In the genomic region with DNA sequence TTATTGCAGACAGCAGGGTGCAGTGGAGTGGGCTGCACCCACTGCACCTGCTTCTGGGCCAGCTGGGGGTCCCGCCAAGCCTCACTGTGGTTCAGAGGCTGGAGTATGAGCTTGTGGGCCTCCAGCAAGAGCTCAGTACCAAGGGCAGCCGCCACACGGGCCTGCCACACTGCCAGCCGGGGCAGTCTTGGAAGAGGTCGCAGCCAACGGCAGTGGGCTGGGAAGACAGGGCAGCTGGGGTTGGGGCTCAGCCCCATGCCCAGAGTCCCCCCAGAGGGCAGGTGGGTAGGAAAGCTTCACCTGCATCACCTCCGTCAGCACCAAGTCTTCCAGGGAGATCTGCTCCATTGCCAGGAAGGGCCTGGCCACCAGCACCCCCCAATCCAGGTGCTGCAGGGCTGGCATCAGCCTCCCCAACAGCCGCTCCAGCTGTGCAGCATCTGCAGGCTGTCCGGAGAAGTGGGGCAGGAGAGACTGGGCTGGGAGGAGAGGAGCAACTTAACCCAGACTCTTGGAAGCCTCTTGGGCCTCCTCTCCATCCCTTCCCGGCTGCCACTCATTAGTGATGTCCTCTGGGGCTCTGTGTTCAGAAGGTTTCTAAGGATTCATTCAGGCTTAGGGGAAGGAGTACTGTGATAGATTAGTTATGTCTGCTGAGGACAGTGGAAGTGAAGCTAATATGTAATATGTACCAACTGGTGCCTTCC, we compare ENCODE assay signal across 14 cellular contexts. TPM values are rescaled to one million over a fixed set of nuclear protein-coding genes. Genes with fewer than 3 reads are reported as not detected.
DNase-seq lines count a peak whose midpoint lies in the region; ATAC-seq and TF ChIP-seq lines count a peak whose summit lies in the region.
"Had no signal": no experiment of that assay in that cellular context is flagged by ENCODE, and none has a peak within 500 bp of the region (broad histone marks: within the 10 kb centered on the region; RNA-seq: fewer than 3 reads in every experiment).

No MANE protein-coding gene starts in this region.

- H3K4me1 Mint-ChIP-seq in endothelial cell (ENCODE audit: unreplicated experiment), result peaks cover 40% of the 10 kb centered on the region

- H3K9me3 ChIP-seq in BLaER1, result peaks cover 8% of the 10 kb centered on the region; the same call in 1 of the 2 replicates
- H3K9me3 ChIP-seq in HEK293 (ENCODE audit: control insufficient read depth, insufficient read depth, low read depth, low read length), result no peaks in the 10 kb centered on the region

- peaks cover 7% of the 10 kb centered on the region for H3K36me3 Mint-ChIP-seq in endothelial cell (ENCODE audit: low read depth, unreplicated experiment)

- peaks cover 18% of the 10 kb centered on the region for H3K4me1 ChIP-seq in BLaER1
- H3K4me1 ChIP-seq in HEK293 (ENCODE audit: control insufficient read depth, insufficient read depth, low read length), result no peaks in the 10 kb centered on the region

- H3K27ac ChIP-seq in BLaER1, result no peak overlapping the region
- no peak overlapping the region for H3K27ac ChIP-seq in HEK293 (ENCODE audit: extremely low read depth, low read depth, low read length)
- H3K27ac ChIP-seq: BLaER1 treated with 17β-estradiol and CSF1 and Interleukin-3, amounts not matched to agents 10 nM and 100 nM had no signal

- H3K27me3 Mint-ChIP-seq in endothelial cell (ENCODE audit: unreplicated experiment), result peaks cover 18% of the 10 kb centered on the region
- H3K27me3 Mint-ChIP-seq: IgD-negative memory B cell had no signal

- POLR2A ChIA-PET in HEK293 (lab: Yijun Ruan, JAX), result no interaction called here

- H3K36me3 ChIP-seq in BLaER1 (no peaks in the 10 kb centered on the region), HEK293 (ENCODE audit: control insufficient read depth in 2 of 2, insufficient read depth in 1 of 2, low read length in 2 of 2) (no peaks in the 10 kb centered on the region)
- H3K36me3 ChIP-seq: BLaER1 treated with 17β-estradiol and CSF1 and Interleukin-3, amounts not matched to agents 10 nM and 100 nM had no signal

- H3K9me3 Mint-ChIP-seq in endothelial cell (ENCODE audit: unreplicated experiment), result no peaks in the 10 kb centered on the region
- H3K9me3 Mint-ChIP-seq: IgD-negative memory B cell had no signal

- H3K4me3 Mint-ChIP-seq in endothelial cell (ENCODE audit: unreplicated experiment), result peak overlapping the region; percentile 26
- H3K4me3 Mint-ChIP-seq: IgD-negative memory B cell had no signal

- no peak overlapping the region for H3K27ac Mint-ChIP-seq in endothelial cell (ENCODE audit: unreplicated experiment)

- H3K4me2 ChIP-seq in BLaER1, result 0 out of 2 replicates have a peak overlapping the region, but pooled peaks have one; percentile 62

- H3K4me3 ChIP-seq in BLaER1 (no peak overlapping the region), HEK293 (ENCODE audit: low read depth, low read length) (no peak overlapping the region)
- H3K4me3 ChIP-seq: BLaER1 treated with 17β-estradiol and CSF1 and Interleukin-3, amounts not matched to agents 10 nM and 100 nM had no signal

- no peak overlapping the region for H3K9ac ChIP-seq in BLaER1

- TF ChIP-seq CTCF in HEK293 (tag by site-specific recombination; IDR thresholded peaks at IDR 0.05), result no peak
- no peak for TF ChIP-seq CTCF in endothelial cell (IDR thresholded peaks at IDR 0.05; ENCODE audit: unreplicated experiment)

- ATAC-seq in GM21529 (IDR thresholded peaks at IDR 0.05; ENCODE audit: unreplicated experiment), result no peak

- CTCF ChIA-PET in HEK293 (lab: Yijun Ruan, JAX), result interaction anchor here (0.7 kb wide), 1 partner anchor 22 kb away, joined by 3 read pairs; no protein-coding TSS in a partner anchor

- H4K20me1 ChIP-seq in BLaER1, result no peaks in the 10 kb centered on the region
- H4K20me1 ChIP-seq: BLaER1 treated with 17β-estradiol and CSF1 and Interleukin-3, amounts not matched to agents 10 nM and 100 nM had no signal

- no peaks in the 10 kb centered on the region for H3K27me3 ChIP-seq in BLaER1
- H3K27me3 ChIP-seq: BLaER1 treated with 17β-estradiol and CSF1 and Interleukin-3, amounts not matched to agents 10 nM and 100 nM had no signal

- DNase-seq in endothelial cell (ENCODE audit: low spot score) (no peak), glomerular visceral epithelial cell (ENCODE audit: extremely low spot score) (no peak), NCI-H2029 treated with DMSO at 0.1 percent for 48 hours (lab: John Stamatoyannopoulos, UW) (no peak)
- DNase-seq: DND-41, NCI-H187, NCI-H526 treated with DMSO at 0.1 percent for 48 hours, SIG-M5 had no signal

TF ChIP-seq in HEK293, 187 proteins besides CTCF, POLR2A, EP300 and RAD21 (continues in another document):
- TF ChIP-seq SCRT2 (tag by site-specific recombination; IDR thresholded peaks at IDR 0.05), result no peak
- TF ChIP-seq SP2 (tag by site-specific recombination; IDR thresholded peaks at IDR 0.05), result no peak
- TF ChIP-seq ZNF677 (tag by site-specific recombination; IDR thresholded peaks at IDR 0.05), result no peak
- no peak for TF ChIP-seq ZNF248 (tag by site-specific recombination; IDR thresholded peaks at IDR 0.05)
- peak; percentile 67 for TF ChIP-seq ZBTB17 (tag by site-specific recombination; IDR thresholded peaks at IDR 0.05)
- TF ChIP-seq, protein P1, sequence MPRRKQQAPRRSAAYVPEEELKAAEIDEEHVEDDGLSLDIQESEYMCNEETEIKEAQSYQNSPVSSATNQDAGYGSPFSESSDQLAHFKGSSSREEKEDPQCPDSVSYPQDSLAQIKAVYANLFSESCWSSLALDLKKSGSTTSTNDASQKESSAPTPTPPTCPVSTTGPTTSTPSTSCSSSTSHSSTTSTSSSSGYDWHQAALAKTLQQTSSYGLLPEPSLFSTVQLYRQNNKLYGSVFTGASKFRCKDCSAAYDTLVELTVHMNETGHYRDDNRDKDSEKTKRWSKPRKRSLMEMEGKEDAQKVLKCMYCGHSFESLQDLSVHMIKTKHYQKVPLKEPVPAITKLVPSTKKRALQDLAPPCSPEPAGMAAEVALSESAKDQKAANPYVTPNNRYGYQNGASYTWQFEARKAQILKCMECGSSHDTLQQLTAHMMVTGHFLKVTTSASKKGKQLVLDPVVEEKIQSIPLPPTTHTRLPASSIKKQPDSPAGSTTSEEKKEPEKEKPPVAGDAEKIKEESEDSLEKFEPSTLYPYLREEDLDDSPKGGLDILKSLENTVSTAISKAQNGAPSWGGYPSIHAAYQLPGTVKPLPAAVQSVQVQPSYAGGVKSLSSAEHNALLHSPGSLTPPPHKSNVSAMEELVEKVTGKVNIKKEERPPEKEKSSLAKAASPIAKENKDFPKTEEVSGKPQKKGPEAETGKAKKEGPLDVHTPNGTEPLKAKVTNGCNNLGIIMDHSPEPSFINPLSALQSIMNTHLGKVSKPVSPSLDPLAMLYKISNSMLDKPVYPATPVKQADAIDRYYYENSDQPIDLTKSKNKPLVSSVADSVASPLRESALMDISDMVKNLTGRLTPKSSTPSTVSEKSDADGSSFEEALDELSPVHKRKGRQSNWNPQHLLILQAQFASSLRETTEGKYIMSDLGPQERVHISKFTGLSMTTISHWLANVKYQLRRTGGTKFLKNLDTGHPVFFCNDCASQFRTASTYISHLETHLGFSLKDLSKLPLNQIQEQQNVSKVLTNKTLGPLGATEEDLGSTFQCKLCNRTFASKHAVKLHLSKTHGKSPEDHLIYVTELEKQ (tag by site-specific recombination; IDR thresholded peaks at IDR 0.05; ENCODE audit: borderline replicate concordance), result no peak
- TF ChIP-seq, protein P2, sequence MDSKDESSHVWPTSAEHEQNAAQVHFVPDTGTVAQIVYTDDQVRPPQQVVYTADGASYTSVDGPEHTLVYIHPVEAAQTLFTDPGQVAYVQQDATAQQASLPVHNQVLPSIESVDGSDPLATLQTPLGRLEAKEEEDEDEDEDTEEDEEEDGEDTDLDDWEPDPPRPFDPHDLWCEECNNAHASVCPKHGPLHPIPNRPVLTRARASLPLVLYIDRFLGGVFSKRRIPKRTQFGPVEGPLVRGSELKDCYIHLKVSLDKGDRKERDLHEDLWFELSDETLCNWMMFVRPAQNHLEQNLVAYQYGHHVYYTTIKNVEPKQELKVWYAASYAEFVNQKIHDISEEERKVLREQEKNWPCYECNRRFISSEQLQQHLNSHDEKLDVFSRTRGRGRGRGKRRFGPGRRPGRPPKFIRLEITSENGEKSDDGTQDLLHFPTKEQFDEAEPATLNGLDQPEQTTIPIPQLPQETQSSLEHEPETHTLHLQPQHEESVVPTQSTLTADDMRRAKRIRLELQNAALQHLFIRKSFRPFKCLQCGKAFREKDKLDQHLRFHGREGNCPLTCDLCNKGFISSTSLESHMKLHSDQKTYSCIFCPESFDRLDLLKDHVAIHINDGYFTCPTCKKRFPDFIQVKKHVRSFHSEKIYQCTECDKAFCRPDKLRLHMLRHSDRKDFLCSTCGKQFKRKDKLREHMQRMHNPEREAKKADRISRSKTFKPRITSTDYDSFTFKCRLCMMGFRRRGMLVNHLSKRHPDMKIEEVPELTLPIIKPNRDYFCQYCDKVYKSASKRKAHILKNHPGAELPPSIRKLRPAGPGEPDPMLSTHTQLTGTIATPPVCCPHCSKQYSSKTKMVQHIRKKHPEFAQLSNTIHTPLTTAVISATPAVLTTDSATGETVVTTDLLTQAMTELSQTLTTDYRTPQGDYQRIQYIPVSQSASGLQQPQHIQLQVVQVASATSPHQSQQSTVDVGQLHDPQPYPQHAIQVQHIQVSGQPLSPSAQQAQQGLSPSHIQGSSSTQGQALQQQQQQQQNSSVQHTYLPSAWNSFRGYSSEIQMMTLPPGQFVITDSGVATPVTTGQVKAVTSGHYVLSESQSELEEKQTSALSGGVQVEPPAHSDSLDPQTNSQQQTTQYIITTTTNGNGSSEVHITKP (tag by site-specific recombination; IDR thresholded peaks at IDR 0.05), result no peak
- TF ChIP-seq ZXDB (tag by site-specific recombination; IDR thresholded peaks at IDR 0.05), result no peak
- TF ChIP-seq BCL11B (tag by site-specific recombination; IDR thresholded peaks at IDR 0.05; ENCODE audit: low read depth), result no peak
- peak; percentile 91; the same call in 1 of the 2 replicates for TF ChIP-seq ZNF23 (tag by site-specific recombination; IDR thresholded peaks at IDR 0.05; ENCODE audit: borderline replicate concordance)
- TF ChIP-seq ZFHX2 (tag by site-specific recombination; conservative IDR thresholded peaks at IDR 0.05), result no peak

RNA-seq across cellular contexts. Expression of a gene that starts 1.1 kb away (rescaled TPM):
- not detected for total RNA-seq in endothelial cell (ENCODE audit: unreplicated experiment)
- total RNA-seq: H4, HT1080 had no signal

RNA-seq across cellular contexts. Expression of a gene that starts 4.7 kb away (rescaled TPM):
- 61.2 TPM for total RNA-seq in endothelial cell (ENCODE audit: unreplicated experiment)

RNA-seq across cellular contexts. Expression of a gene that starts 26.4 kb away (rescaled TPM):
- not detected for total RNA-seq in endothelial cell (ENCODE audit: unreplicated experiment)

RNA-seq across cellular contexts. Expression of a gene that starts 32.1 kb away (rescaled TPM):
- 73.5 TPM for total RNA-seq in endothelial cell (ENCODE audit: unreplicated experiment)

RNA-seq across cellular contexts. Expression of a gene that starts 39.7 kb away (rescaled TPM):
- total RNA-seq in endothelial cell (ENCODE audit: unreplicated experiment), result 1.4 TPM
